In genomic region chr11:92300871-92301270, GRCh38 we compare ENCODE assay signal across 21 cellular contexts.
"Had no signal": no experiment of that assay in that cellular context is flagged by ENCODE, and none has a peak within 500 bp of the region (broad histone marks: within the 10 kb centered on the region; RNA-seq: fewer than 3 reads in every experiment).

No MANE protein-coding gene starts in this region.

- H3K4me2 ChIP-seq: hepatocyte had no signal

- H3K9me3 ChIP-seq: mucosa of descending colon, psoas muscle, right lobe of liver, spleen, testis, tibial nerve had no signal

- H3K36me3 Mint-ChIP-seq: natural killer cell; stimulated activated naive B cell treated with anti-CD40 and anti-IgM and Interleukin-4, amounts not matched to agents 10 μg/mL and 1 μg/mL and 100 μg/mL, for 72 hours had no signal

- H3K4me1 Mint-ChIP-seq: natural killer cell; stimulated activated naive B cell treated with anti-CD40 and anti-IgM and Interleukin-4, amounts not matched to agents 10 μg/mL and 1 μg/mL and 100 μg/mL, for 72 hours; stimulated activated naive CD8-positive, alpha-beta T cell treated with anti-CD3 and anti-CD28 coated beads, Interleukin-15, amount 100 ng/mL, for 72 hours had no signal

- H3K9me3 Mint-ChIP-seq: endodermal cell had no signal

- H3K4me3 ChIP-seq: coronary artery, hepatocyte, mucosa of descending colon, psoas muscle, right lobe of liver, spleen, testis, tibial nerve had no signal

- H3K79me2 ChIP-seq: hepatocyte had no signal

- H3K27ac Mint-ChIP-seq: endodermal cell; natural killer cell; stimulated activated naive B cell treated with anti-CD40 and anti-IgM and Interleukin-4, amounts not matched to agents 10 μg/mL and 1 μg/mL and 100 μg/mL, for 72 hours; stimulated activated naive CD8-positive, alpha-beta T cell treated with anti-CD3 and anti-CD28 coated beads, Interleukin-15, amount 100 ng/mL, for 72 hours had no signal

- H2AFZ ChIP-seq: hepatocyte had no signal

- FAIRE-seq: endothelial cell of umbilical vein had no signal

- H3K27me3 Mint-ChIP-seq: stimulated activated naive B cell treated with anti-CD40 and anti-IgM and Interleukin-4, amounts not matched to agents 10 μg/mL and 1 μg/mL and 100 μg/mL, for 72 hours; stimulated activated naive CD8-positive, alpha-beta T cell treated with anti-CD3 and anti-CD28 coated beads, Interleukin-15, amount 100 ng/mL, for 72 hours had no signal

- H3K36me3 ChIP-seq: right lobe of liver, spleen, tibial nerve had no signal

- H3K4me3 Mint-ChIP-seq: endodermal cell; natural killer cell; stimulated activated naive B cell treated with anti-CD40 and anti-IgM and Interleukin-4, amounts not matched to agents 10 μg/mL and 1 μg/mL and 100 μg/mL, for 72 hours; stimulated activated naive CD8-positive, alpha-beta T cell treated with anti-CD3 and anti-CD28 coated beads, Interleukin-15, amount 100 ng/mL, for 72 hours had no signal

- H3K27me3 ChIP-seq: foreskin keratinocyte, hepatocyte, right lobe of liver, spleen, testis, tibial nerve had no signal

- H3K27ac ChIP-seq: coronary artery, foreskin keratinocyte, hepatocyte, psoas muscle, right lobe of liver, spleen, testis, tibial nerve had no signal

- H3K4me1 ChIP-seq: psoas muscle, right lobe of liver, spleen, testis, tibial nerve had no signal

- DNase-seq: effector CD4-positive, alpha-beta T cell; endodermal cell; erythroblast; foreskin keratinocyte; head of caudate nucleus; left colon; mammary epithelial cell; mucosa of descending colon; natural killer cell; psoas muscle; right lobe of liver; spleen; stimulated activated CD4-positive, alpha-beta T cell treated with anti-CD3 and anti-CD28 coated beads, Interleukin-2, amount 100 ng/mL, for 24 hours; stimulated activated CD4-positive, alpha-beta T cell treated with anti-CD3 and anti-CD28 coated beads, Interleukin-4, amount 100 ng/mL, for 4 hours; stimulated activated naive B cell treated with anti-CD40 and anti-IgM and Interleukin-4, amounts not matched to agents 10 μg/mL and 1 μg/mL and 100 μg/mL, for 72 hours; stimulated activated naive CD8-positive, alpha-beta T cell treated with anti-CD3 and anti-CD28 coated beads, Interleukin-15, amount 100 ng/mL, for 72 hours; testis had no signal

- ATAC-seq: foreskin keratinocyte; left colon; mucosa of descending colon; natural killer cell; psoas muscle; right lobe of liver; stimulated activated naive B cell treated with anti-CD40 and anti-IgM and Interleukin-4, amounts not matched to agents 10 μg/mL and 1 μg/mL and 100 μg/mL, for 72 hours; stimulated activated naive CD8-positive, alpha-beta T cell treated with anti-CD3 and anti-CD28 coated beads, Interleukin-15, amount 100 ng/mL, for 72 hours had no signal
